In genomic region chr1:241161188-241161689, GRCh38 we compare ENCODE assay signal across 22 cellular contexts.
DNase-seq lines count a peak whose midpoint lies in the region; ATAC-seq, FAIRE-seq and TF ChIP-seq lines count a peak whose summit lies in the region.
"Had no signal": no experiment of that assay in that cellular context is flagged by ENCODE, and none has a peak within 500 bp of the region (broad histone marks: within the 10 kb centered on the region; RNA-seq: fewer than 3 reads in every experiment).

No MANE protein-coding gene starts in this region.

- H3K9me2 ChIP-seq in GM23338 (ENCODE audit: insufficient read depth) = 0 out of 2 replicates have a peak, but pooled peaks cover 5% of the 10 kb centered on the region

- H3K4me1 Mint-ChIP-seq in GM23338 = peaks cover 25% of the 10 kb centered on the region
- H3K4me1 Mint-ChIP-seq: CD4-positive, CD25-positive, alpha-beta regulatory T cell had no signal

- intact Hi-C loops in K562 (cut with micrococcal nuclease) (no loop called here), kidney (cut with DNase I) (no loop called here)

- no peak overlapping the region for H3K9ac ChIP-seq in K562 (ENCODE audit: insufficient read depth in 1 of 2, low read depth in 2 of 2, low read length in 2 of 2)
- H3K9ac ChIP-seq in kidney (ENCODE audit: low read length in 2 of 2) = no peak overlapping the region
- H3K9ac ChIP-seq: BLaER1 had no signal

- H3K9me3 Mint-ChIP-seq in GM23338 = no peaks in the 10 kb centered on the region; the same call in 2 of the 3 replicates

- H2AFZ ChIP-seq in K562 (ENCODE audit: low read depth, low read length) = no peak overlapping the region
- no peak overlapping the region for H2AFZ ChIP-seq in GM23338

- H3K27me3 Mint-ChIP-seq in GM23338 (ENCODE audit: insufficient read depth, low read depth, poor library complexity) = peaks cover 1% of the 10 kb centered on the region
- H3K27me3 Mint-ChIP-seq: B cell; CD4-positive, CD25-positive, alpha-beta regulatory T cell had no signal

- no peak for TF ChIP-seq RAD21 in K562 (CRISPR knock-in tag; conservative IDR thresholded peaks at IDR 0.05 in 1 of 2, IDR thresholded peaks at IDR 0.05 in 1 of 2)

- H3K4me1 ChIP-seq in K562 (replicated peaks in 1 of 2; ENCODE audit: control insufficient read depth in 2 of 2, insufficient read depth in 2 of 2, low read length in 2 of 2) = no peaks in the 10 kb centered on the region
- H3K4me1 ChIP-seq in kidney (ENCODE audit: control insufficient read depth in 1 of 2, insufficient read depth in 1 of 2, low read depth in 1 of 2, low read length in 2 of 2) = no peaks in the 10 kb centered on the region
- H3K4me1 ChIP-seq in GM23338 (ENCODE audit: insufficient read depth) = peaks cover 25% of the 10 kb centered on the region
- H3K4me1 ChIP-seq: BLaER1, Caco-2 had no signal

- no TSS peak for BruUV-seq in K562 (replicated peaks; lab: Mats Ljungman, UMichigan)

- no peak for TF ChIP-seq EP300 in K562 (IDR thresholded peaks at IDR 0.05; ENCODE audit: low read length)

- H3K36me3 Mint-ChIP-seq in GM23338 (ENCODE audit: low read depth) = peaks cover 7% of the 10 kb centered on the region; the same call in 1 of the 3 replicates
- H3K36me3 Mint-ChIP-seq: CD4-positive, CD25-positive, alpha-beta regulatory T cell; CD8-positive, alpha-beta T cell had no signal

- no peak overlapping the region for H3K27ac Mint-ChIP-seq in GM23338
- H3K27ac Mint-ChIP-seq: B cell; CD4-positive, CD25-positive, alpha-beta regulatory T cell; CD8-positive, alpha-beta T cell had no signal

- TF ChIP-seq CTCF in K562 (IDR thresholded peaks at IDR 0.05 in 2 of 3, conservative IDR thresholded peaks at IDR 0.05 in 1 of 3; ENCODE audit: insufficient read depth in 2 of 3, low read depth in 1 of 3, low read length in 3 of 3) (no peak), kidney (IDR thresholded peaks at IDR 0.05; ENCODE audit: borderline replicate concordance, extremely low read depth, insufficient read depth) (no peak), GM23338 (conservative IDR thresholded peaks at IDR 0.05; ENCODE audit: low read depth in 2 of 2) (no peak)

- H3K4me3 ChIP-seq in K562 = no peak overlapping the region
- no peak overlapping the region for H3K4me3 ChIP-seq in kidney (ENCODE audit: low read length in 2 of 2)
- H3K4me3 ChIP-seq in GM23338 = no peak overlapping the region
- H3K4me3 ChIP-seq: BLaER1, GM12878 had no signal

- FAIRE-seq in G401.6 (lab: Jason Lieb, UNC) (peak; percentile 74), RCC 7860 (lab: Jason Lieb, UNC) (peak; percentile 53), K562 (lab: Jason Lieb, UNC) (no peak), kidney (lab: Jason Lieb, UNC) (peak; percentile 86), GM12891 (lab: Jason Lieb, UNC) (no peak)
- FAIRE-seq: GM12878, GM18507, H54 had no signal

- in situ Hi-C loops in K562 (cut with MboI) = no loop called here

- POLR2A ChIA-PET in K562 (lab: Yijun Ruan, JAX) = no interaction called here

- H3F3A ChIP-seq in GM23338 (replicated peaks; ENCODE audit: low read depth) = no peaks in the 10 kb centered on the region; the same call in 1 of the 2 replicates

- H3K27me3 ChIP-seq in K562 (ENCODE audit: control insufficient read depth in 2 of 2, insufficient read depth in 2 of 2, low read length in 2 of 2) (no peaks in the 10 kb centered on the region), GM23338 (ENCODE audit: insufficient read depth) (no peaks in the 10 kb centered on the region)
- H3K27me3 ChIP-seq: BLaER1 had no signal

- DNase-seq in RCC 7860 (ENCODE audit: low spot score) = no peak
- no peak for DNase-seq in K562 (ENCODE audit: extremely low read depth in 1 of 4, low spot score in 3 of 4)
- no peak for DNase-seq in kidney
- DNase-seq in substantia nigra (lab: John Stamatoyannopoulos, UW) = no peak
- no peak for DNase-seq in GM12891 (ENCODE audit: insufficient read length, low spot score)
- DNase-seq in activated gamma-delta T cell treated with Interleukin-2 at 50 U/mL for 16 hours = no peak
- no peak for DNase-seq in GM23338 (ENCODE audit: low spot score)
- DNase-seq: Caco-2; CD4-positive, CD25-positive, alpha-beta regulatory T cell; CD8-positive, alpha-beta T cell; DMS153; DND-41; GDM1; GOT3; HCEC 1CT had no signal

- H4K20me1 ChIP-seq in K562 (replicated peaks; ENCODE audit: control insufficient read depth, insufficient read depth, low read length) (no peaks in the 10 kb centered on the region), GM23338 (replicated peaks; ENCODE audit: insufficient read depth) (no peaks in the 10 kb centered on the region)
- H4K20me1 ChIP-seq: BLaER1 had no signal

- H3K4me3 Mint-ChIP-seq in GM23338 = no peak overlapping the region
- H3K4me3 Mint-ChIP-seq: B cell; CD4-positive, CD25-positive, alpha-beta regulatory T cell; CD8-positive, alpha-beta T cell had no signal

- 3% methylated on average over 2 of the region's 2 CpGs for WGBS in K562 (ENCODE audit: insufficient coverage, low coverage, missing lambda C conversion rate)

- H3K36me3 ChIP-seq in K562 (ENCODE audit: control insufficient read depth, insufficient read depth, low read length) (no peaks in the 10 kb centered on the region), kidney (ENCODE audit: control insufficient read depth in 1 of 2, insufficient read depth in 2 of 2, low read length in 2 of 2) (no peaks in the 10 kb centered on the region), GM23338 (ENCODE audit: insufficient read depth) (no peaks in the 10 kb centered on the region; the same call in 1 of the 2 replicates)
- H3K36me3 ChIP-seq: BLaER1 had no signal

- ATAC-seq in K562 (no peak), GM23338 (no peak)
- ATAC-seq: CD8-positive, alpha-beta T cell; GM12878 had no signal

- TF ChIP-seq POLR2A in K562 (conservative IDR thresholded peaks at IDR 0.05) (no peak), GM12891 (IDR thresholded peaks at IDR 0.05; ENCODE audit: low read depth, low read length) (no peak)

- H3K27ac ChIP-seq in K562 (ENCODE audit: extremely low read depth, low read depth, low read length) (no peak overlapping the region), kidney (ENCODE audit: low read depth in 2 of 2, low read length in 2 of 2) (no peak overlapping the region), substantia nigra (ENCODE audit: low read depth, low read length, poor library complexity, severe bottlenecking) (no peak overlapping the region), GM23338 (ENCODE audit: low read depth) (no peak overlapping the region)
- H3K27ac ChIP-seq: BLaER1, C4-2B had no signal

- CTCF ChIA-PET in K562 (lab: Yijun Ruan, JAX; ENCODE audit: low intra/inter-chr PET ratio) = no interaction called here

- H3K9me3 ChIP-seq in K562 (replicated peaks; ENCODE audit: control insufficient read depth, insufficient read depth, low read depth, low read length) (no peaks in the 10 kb centered on the region), kidney (ENCODE audit: control insufficient read depth in 1 of 2, low read length in 2 of 2) (peaks cover 0 to 3% of the 10 kb centered on the region in 2 donors)
- H3K9me3 ChIP-seq: BLaER1, Caco-2 had no signal

- no peak overlapping the region for H3K4me2 ChIP-seq in K562 (ENCODE audit: insufficient read depth, low read length)
- H3K4me2 ChIP-seq in GM23338 = no peak overlapping the region
- H3K4me2 ChIP-seq: BLaER1 had no signal

- no peaks in the 10 kb centered on the region for H3K9me1 ChIP-seq in K562 (ENCODE audit: control insufficient read depth, insufficient read depth, low read length)

- H3K79me2 ChIP-seq in K562 (ENCODE audit: control insufficient read depth, insufficient read depth, low read length) (no peaks in the 10 kb centered on the region), GM23338 (replicated peaks; ENCODE audit: insufficient read depth) (no peaks in the 10 kb centered on the region)

TF ChIP-seq in K562, 482 proteins besides CTCF, POLR2A, EP300 and RAD21 (continues in another document):
- TF ChIP-seq ZNF584 (CRISPR knock-in tag; IDR thresholded peaks at IDR 0.05; ENCODE audit: low read depth) (no peak), XRCC4 (IDR thresholded peaks at IDR 0.05; ENCODE audit: extremely low read depth, insufficient read depth, insufficient read length) (no peak), CEBPB (tag; IDR thresholded peaks at IDR 0.05) (no peak), E2F3 (CRISPR knock-in tag; IDR thresholded peaks at IDR 0.05) (no peak)

TF ChIP-seq in GM12891, 5 proteins besides CTCF, POLR2A, EP300 and RAD21:
- TF ChIP-seq POLR2AphosphoS5 (IDR thresholded peaks at IDR 0.05; ENCODE audit: low read depth, low read length) = no peak
- TF ChIP-seq TAF1 (IDR thresholded peaks at IDR 0.05; ENCODE audit: low read depth, low read length) = no peak
- no peak for TF ChIP-seq POU2F2 (IDR thresholded peaks at IDR 0.05; ENCODE audit: low read depth, low read length)
- TF ChIP-seq PAX5 (IDR thresholded peaks at IDR 0.05; ENCODE audit: insufficient read depth, low read length, severe bottlenecking) = no peak
- no peak for TF ChIP-seq SPI1 (IDR thresholded peaks at IDR 0.05; ENCODE audit: low read depth, low read length)

TF ChIP-seq in GM23338, 12 proteins besides CTCF, POLR2A, EP300 and RAD21 (continues in another document):
- TF ChIP-seq, protein P1, sequence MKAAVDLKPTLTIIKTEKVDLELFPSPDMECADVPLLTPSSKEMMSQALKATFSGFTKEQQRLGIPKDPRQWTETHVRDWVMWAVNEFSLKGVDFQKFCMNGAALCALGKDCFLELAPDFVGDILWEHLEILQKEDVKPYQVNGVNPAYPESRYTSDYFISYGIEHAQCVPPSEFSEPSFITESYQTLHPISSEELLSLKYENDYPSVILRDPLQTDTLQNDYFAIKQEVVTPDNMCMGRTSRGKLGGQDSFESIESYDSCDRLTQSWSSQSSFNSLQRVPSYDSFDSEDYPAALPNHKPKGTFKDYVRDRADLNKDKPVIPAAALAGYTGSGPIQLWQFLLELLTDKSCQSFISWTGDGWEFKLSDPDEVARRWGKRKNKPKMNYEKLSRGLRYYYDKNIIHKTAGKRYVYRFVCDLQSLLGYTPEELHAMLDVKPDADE (IDR thresholded peaks at IDR 0.05) = no peak
